ENCODE assay signal across 9 cellular contexts in genomic region chr3:72310028-72310987, GRCh38.
DNase-seq lines count a peak whose midpoint lies in the region; ATAC-seq lines count a peak whose summit lies in the region.
"Had no signal": no experiment of that assay in that cellular context is flagged by ENCODE, and none has a peak within 500 bp of the region (broad histone marks: within the 10 kb centered on the region; RNA-seq: fewer than 3 reads in every experiment).

No MANE protein-coding gene starts in this region.

- H3K4me1 Mint-ChIP-seq in effector memory CD8-positive, alpha-beta T cell (ENCODE audit: low read depth in 2 of 2): peaks cover 0 to 7% of the 10 kb centered on the region in 2 donors

- no peak overlapping the region for H2AK5ac ChIP-seq in neuronal stem cell (ENCODE audit: low read depth, low read length)

- no peak overlapping the region for H3K4me2 ChIP-seq in neuronal stem cell (ENCODE audit: insufficient read depth, low read length, poor library complexity, severe bottlenecking)

- peaks cover 22 to 35% of the 10 kb centered on the region in 2 donors for H3K27me3 Mint-ChIP-seq in effector memory CD8-positive, alpha-beta T cell

- H3K36me3 ChIP-seq in SJSA1 (no peaks in the 10 kb centered on the region), neuronal stem cell (replicated peaks in 1 of 2; ENCODE audit: control insufficient read depth in 2 of 2, insufficient read depth in 2 of 2, low read length in 2 of 2) (no peaks in the 10 kb centered on the region)

- H3K79me1 ChIP-seq in neuronal stem cell (ENCODE audit: low read depth, low read length): no peaks in the 10 kb centered on the region

- H4K91ac ChIP-seq in neuronal stem cell (ENCODE audit: low read depth, low read length, poor library complexity): no peak overlapping the region

- H2BK15ac ChIP-seq in neuronal stem cell (ENCODE audit: low read length): no peak overlapping the region

- H3K9me3 ChIP-seq in SJSA1 (replicated peaks) (0 out of 2 replicates have a peak, but pooled peaks cover 4% of the 10 kb centered on the region), neuronal stem cell (replicated peaks in 1 of 2; ENCODE audit: control insufficient read depth in 2 of 2, insufficient read depth in 1 of 2, low read depth in 1 of 2, low read length in 2 of 2) (no peaks in the 10 kb centered on the region)

- peak overlapping the region in 1 of 2 donors; percentile 71 for H3K27ac Mint-ChIP-seq in effector memory CD8-positive, alpha-beta T cell

- no peak overlapping the region for H2AFZ ChIP-seq in neuronal stem cell (ENCODE audit: low read length)

- H3K36me3 Mint-ChIP-seq in effector memory CD8-positive, alpha-beta T cell (ENCODE audit: insufficient read depth): peaks cover 7% of the 10 kb centered on the region

- no peak overlapping the region for H2BK12ac ChIP-seq in neuronal stem cell (ENCODE audit: low read length)

- H2BK120ac ChIP-seq in neuronal stem cell (ENCODE audit: low read depth, low read length): no peak overlapping the region

- peak overlapping the region; percentile 13 for H3K23ac ChIP-seq in neuronal stem cell (ENCODE audit: low read depth, low read length, poor library complexity)

- H3K27me3 ChIP-seq in SJSA1 (replicated peaks): no peaks in the 10 kb centered on the region
- peaks cover 0 to 34% (median 0%) of the 10 kb centered on the region in 3 experiments for H3K27me3 ChIP-seq in neuronal stem cell (ENCODE audit: control insufficient read depth in 3 of 3, insufficient read depth in 3 of 3, low read depth in 1 of 3, low read length in 3 of 3)

- ATAC-seq in GM21423 (IDR thresholded peaks at IDR 0.05; ENCODE audit: unreplicated experiment): peak; percentile 95
- ATAC-seq in HG03575 (IDR thresholded peaks at IDR 0.05; ENCODE audit: extremely low read depth, insufficient number of reproducible peaks, low FRiP score, unreplicated experiment): peak; percentile 79
- ATAC-seq in effector memory CD8-positive, alpha-beta T cell (replicated peaks): peak; percentile 54

- H3K27ac ChIP-seq in SJSA1 (peak overlapping the region; percentile 69), neuronal stem cell (replicated peaks; ENCODE audit: low read length) (no peak overlapping the region)

- DNase-seq in NCI-H1105 treated with DMSO at 0.1 percent for 48 hours (lab: John Stamatoyannopoulos, UW): peak; percentile 3
- no peak for DNase-seq in NCI-H1105 (lab: John Stamatoyannopoulos, UW)
- peak; percentile 85 to 90 for DNase-seq in SJSA1 (ENCODE audit: low read depth in 1 of 2, low spot score in 2 of 2)
- DNase-seq in effector memory CD8-positive, alpha-beta T cell: no peak
- DNase-seq in neuronal stem cell (ENCODE audit: low spot score): no peak
- DNase-seq in 8988T: no peak
- DNase-seq: DND-41 had no signal

- H3K9ac ChIP-seq in neuronal stem cell (ENCODE audit: low read depth, low read length, poor library complexity): no peak overlapping the region

- no peak overlapping the region for H3K4ac ChIP-seq in neuronal stem cell (ENCODE audit: low read length)

- H4K8ac ChIP-seq in neuronal stem cell (ENCODE audit: low read depth, low read length): no peak overlapping the region

- H3K9me3 Mint-ChIP-seq in effector memory CD8-positive, alpha-beta T cell: no peaks in the 10 kb centered on the region

- WGBS in neuronal stem cell (ENCODE audit: extremely low coverage in 2 of 2, insufficient read length in 2 of 2, insufficient replicate concordance in 1 of 2), 2 donors: no CpG with 5 or more reads among the region's 19 CpGs

- peaks cover 25% of the 10 kb centered on the region for H3K4me1 ChIP-seq in SJSA1 (replicated peaks)
- no peaks in the 10 kb centered on the region for H3K4me1 ChIP-seq in neuronal stem cell (ENCODE audit: control insufficient read depth in 2 of 2, insufficient read depth in 1 of 2, low read depth in 1 of 2, low read length in 2 of 2)

- peak overlapping the region; percentile 35 for H3K18ac ChIP-seq in neuronal stem cell (ENCODE audit: low read length)

- H2BK5ac ChIP-seq in neuronal stem cell (ENCODE audit: low read length): no peak overlapping the region

- no peak overlapping the region for H3K14ac ChIP-seq in neuronal stem cell (ENCODE audit: low read length)

- H3K4me3 ChIP-seq in SJSA1 (no peak overlapping the region), neuronal stem cell (ENCODE audit: low read length in 2 of 2) (no peak overlapping the region)

- H3K4me3 Mint-ChIP-seq in effector memory CD8-positive, alpha-beta T cell: peak overlapping the region in 1 of 2 donors; percentile 49

Comparison
In these comparisons a context has a peak if more than half of its experiments do, and no peak if none do; other contexts are left out.
1. DNase-seq: peak in NCI-H1105 treated with DMSO at 0.1 percent for 48 hours (single experiment) and SJSA1 (2 of 2); none in NCI-H1105 (single experiment), effector memory CD8-positive, alpha-beta T cell (0 of 3), neuronal stem cell (single experiment) and 8988T (single experiment).
2. Peak in every context shown above with its lines, with median percentiles within 50 percentile points of each other: ATAC-seq.